ENCODE assay signal across 10 cellular contexts in genomic region chr2:173048530-173048900, GRCh38. TPM values are rescaled to one million over a fixed set of nuclear protein-coding genes. Genes with fewer than 3 reads are reported as not detected.
DNase-seq lines count a peak whose midpoint lies in the region; ATAC-seq and TF ChIP-seq lines count a peak whose summit lies in the region.
"Had no signal": no experiment of that assay in that cellular context is flagged by ENCODE, and none has a peak within 500 bp of the region (broad histone marks: within the 10 kb centered on the region; RNA-seq: fewer than 3 reads in every experiment).

No MANE protein-coding gene starts in this region.

- CTCF ChIA-PET in CD4-positive, alpha-beta T cell (lab: Charles Lee): no interaction called here

- H3K9me3 ChIP-seq in SJCRH30 (replicated peaks): no peaks in the 10 kb centered on the region
- no peaks in the 10 kb centered on the region for H3K9me3 ChIP-seq in CD4-positive, alpha-beta T cell (ENCODE audit: control insufficient read depth, low read length)

- H3K27me3 ChIP-seq in SJCRH30: no peaks in the 10 kb centered on the region
- no peaks in the 10 kb centered on the region for H3K27me3 ChIP-seq in CD4-positive, alpha-beta T cell (ENCODE audit: control insufficient read depth, insufficient read depth, low read length)

- intact Hi-C loops in Right ventricle myocardium superior (cut with DNase I): no loop called here
- intact Hi-C loops in sciatic nerve (cut with DNase I): no loop called here
- intact Hi-C loops in CD4-positive, alpha-beta T cell (cut with DNase I, micrococcal nuclease): no loop called here

- H3K4me1 ChIP-seq in SJCRH30: peaks cover 15% of the 10 kb centered on the region

- no peak overlapping the region for H3K4me3 ChIP-seq in SJCRH30

- H3K4me1 Mint-ChIP-seq in stimulated activated naive CD8-positive, alpha-beta T cell treated with anti-CD3 and anti-CD28 coated beads, Interleukin-15, amount 100 ng/mL, for 72 hours: peaks cover 17% of the 10 kb centered on the region
- no peaks in the 10 kb centered on the region for H3K4me1 Mint-ChIP-seq in CD4-positive, alpha-beta T cell (ENCODE audit: low read depth)

- no peak for TF ChIP-seq CTCF in CD4-positive, alpha-beta T cell (IDR thresholded peaks at IDR 0.05)

- no peaks in the 10 kb centered on the region for H3K9me3 Mint-ChIP-seq in stimulated activated naive CD8-positive, alpha-beta T cell treated with anti-CD3 and anti-CD28 coated beads, Interleukin-15, amount 100 ng/mL, for 72 hours
- H3K9me3 Mint-ChIP-seq in CD4-positive, alpha-beta T cell: no peaks in the 10 kb centered on the region

- DNase-seq in SJCRH30 (no peak), Right ventricle myocardium superior (no peak), sciatic nerve (ENCODE audit: low spot score) (no peak), 8988T (no peak)
- no peak for DNase-seq in stimulated activated naive CD8-positive, alpha-beta T cell treated with anti-CD3 and anti-CD28 coated beads, Interleukin-15, amount 100 ng/mL, for 72 hours
- DNase-seq in CD4-positive, alpha-beta T cell: no peak
- DNase-seq: activated CD8-positive, alpha-beta memory T cell treated with anti-CD3 and anti-CD28 coated beads for 24 hours; islet precursor cell had no signal

- no peaks in the 10 kb centered on the region for H3K36me3 Mint-ChIP-seq in CD4-positive, alpha-beta T cell (ENCODE audit: low read depth)

- H3K4me3 Mint-ChIP-seq in stimulated activated naive CD8-positive, alpha-beta T cell treated with anti-CD3 and anti-CD28 coated beads, Interleukin-15, amount 100 ng/mL, for 72 hours: no peak overlapping the region
- H3K4me3 Mint-ChIP-seq in CD4-positive, alpha-beta T cell: no peak overlapping the region

- POLR2A ChIA-PET in CD4-positive, alpha-beta T cell (lab: Charles Lee): no interaction called here

- H3K27me3 Mint-ChIP-seq in stimulated activated naive CD8-positive, alpha-beta T cell treated with anti-CD3 and anti-CD28 coated beads, Interleukin-15, amount 100 ng/mL, for 72 hours: peaks cover 23% of the 10 kb centered on the region
- peaks cover 4% of the 10 kb centered on the region for H3K27me3 Mint-ChIP-seq in CD4-positive, alpha-beta T cell

- H3K36me3 ChIP-seq in SJCRH30: no peaks in the 10 kb centered on the region

- no peak overlapping the region for H3K27ac Mint-ChIP-seq in stimulated activated naive CD8-positive, alpha-beta T cell treated with anti-CD3 and anti-CD28 coated beads, Interleukin-15, amount 100 ng/mL, for 72 hours
- H3K27ac Mint-ChIP-seq in CD4-positive, alpha-beta T cell: no peak overlapping the region

- ATAC-seq in GM19395 (IDR thresholded peaks at IDR 0.05; ENCODE audit: unreplicated experiment) (peak; percentile 10), Right ventricle myocardium superior (ENCODE audit: poor library complexity) (peak; percentile 26), sciatic nerve (peak; percentile 16), HG03135 (IDR thresholded peaks at IDR 0.05; ENCODE audit: unreplicated experiment) (no peak)
- no peak for ATAC-seq in stimulated activated naive CD8-positive, alpha-beta T cell treated with anti-CD3 and anti-CD28 coated beads, Interleukin-15, amount 100 ng/mL, for 72 hours
- no peak for ATAC-seq in CD4-positive, alpha-beta T cell (ENCODE audit: poor library complexity)

- H3K27ac ChIP-seq in SJCRH30: 0 out of 2 replicates have a peak overlapping the region, but pooled peaks have one; percentile 8
- no peak overlapping the region for H3K27ac ChIP-seq in CD4-positive, alpha-beta T cell (ENCODE audit: low read depth, low read length)

RNA-seq across cellular contexts. Expression of gene MAP3K20, which starts 27.1 kb away (rescaled TPM):
- total RNA-seq in SJCRH30 (2014; rRNA removed; shearing (Covaris generic)): 30.9 and 34.7 TPM in 2 replicates
- 402 TPM for total RNA-seq in Right ventricle myocardium superior
- 36.2 TPM for total RNA-seq in sciatic nerve
- total RNA-seq in CD4-positive, alpha-beta T cell: under 1 TPM; 0.36 to 0.39 TPM

Comparison
In these comparisons a context has a peak if more than half of its experiments do, and no peak if none do; other contexts are left out.
1. ATAC-seq: peak in GM19395 (single experiment), Right ventricle myocardium superior (single experiment) and sciatic nerve (single experiment); none in stimulated activated naive CD8-positive, alpha-beta T cell treated with anti-CD3 and anti-CD28 coated beads, Interleukin-15, amount 100 ng/mL, for 72 hours (single experiment), HG03135 (single experiment) and CD4-positive, alpha-beta T cell (single experiment).
2. RNA of gene MAP3K20, which starts 27.1 kb away (total RNA-seq): 402 TPM in Right ventricle myocardium superior (single experiment), 36.2 TPM in sciatic nerve (single experiment) and 30.9 to 34.7 TPM in SJCRH30; 0.36 to 0.39 TPM in CD4-positive, alpha-beta T cell; every median in the first group is over 10 times any median in the second.